Comparison of ENCODE assay signal across 9 cellular contexts in genomic region chr11:64760759-64761417, GRCh38. TPM values are rescaled to one million over a fixed set of nuclear protein-coding genes. Genes with fewer than 3 reads are reported as not detected.
DNase-seq lines count a peak whose midpoint lies in the region; ATAC-seq and TF ChIP-seq lines count a peak whose summit lies in the region.
"Had no signal": no experiment of that assay in that cellular context is flagged by ENCODE, and none has a peak within 500 bp of the region (broad histone marks: within the 10 kb centered on the region; RNA-seq: fewer than 3 reads in every experiment).

No MANE protein-coding gene starts in this region.

- peak overlapping the region; percentile 86 for H3K27ac Mint-ChIP-seq in activated CD8-positive, alpha-beta T cell treated with anti-CD3 and anti-CD28 coated beads, Interleukin-2, amount 10 ng/mL, durations not matched to agents 7 days and 5 days

- peaks cover 45% of the 10 kb centered on the region for H3K36me3 Mint-ChIP-seq in activated CD8-positive, alpha-beta T cell treated with anti-CD3 and anti-CD28 coated beads, Interleukin-2, amount 10 ng/mL, durations not matched to agents 7 days and 5 days (ENCODE audit: low read depth)

- no peaks in the 10 kb centered on the region for H3K9me3 ChIP-seq in thoracic aorta

- H3K27me3 Mint-ChIP-seq in activated CD8-positive, alpha-beta T cell treated with anti-CD3 and anti-CD28 coated beads, Interleukin-2, amount 10 ng/mL, durations not matched to agents 7 days and 5 days (ENCODE audit: low read depth) = no peaks in the 10 kb centered on the region

- POLR2A ChIA-PET in activated CD8-positive, alpha-beta T cell treated with anti-CD3 and anti-CD28 coated beads, Interleukin-2, amount 10 ng/mL, durations not matched to agents 7 days and 5 days (lab: Charles Lee) = interaction anchor here (0.9 to 2.2 kb wide), 5 partner anchors 9 to 18 kb away, joined by 4 to 23 read pairs (median 12); partner anchors contain the start of genes RASGRP2 and SF1

- peaks cover 65% of the 10 kb centered on the region for H3K4me1 Mint-ChIP-seq in activated CD8-positive, alpha-beta T cell treated with anti-CD3 and anti-CD28 coated beads, Interleukin-2, amount 10 ng/mL, durations not matched to agents 7 days and 5 days (ENCODE audit: low read depth)

- ATAC-seq in activated CD8-positive, alpha-beta T cell treated with anti-CD3 and anti-CD28 coated beads, Interleukin-2, amount 10 ng/mL, durations not matched to agents 7 days and 5 days = no peak
- no peak for ATAC-seq in thoracic aorta (ENCODE audit: insufficient number of reproducible peaks, low FRiP score, low read depth)

- no peaks in the 10 kb centered on the region for H3K27me3 ChIP-seq in thoracic aorta (replicated peaks; ENCODE audit: insufficient read depth)

- peak overlapping the region; percentile 59 to 83 for H3K27ac ChIP-seq in thoracic aorta

- H3K4me3 Mint-ChIP-seq in activated CD8-positive, alpha-beta T cell treated with anti-CD3 and anti-CD28 coated beads, Interleukin-2, amount 10 ng/mL, durations not matched to agents 7 days and 5 days = peak overlapping the region; percentile 63

- no peak overlapping the region for H3K4me3 ChIP-seq in thoracic aorta

- DNase-seq in activated T-cell treated with anti-CD3 and anti-CD28 coated beads, Interleukin-2, amount 50 U/mL, for 1 hour = peak; percentile 21
- no peak for DNase-seq in activated T-cell treated with anti-CD3 and anti-CD28 coated beads, Interleukin-2, amount 50 U/mL, for 48 hours
- DNase-seq in activated CD8-positive, alpha-beta T cell treated with anti-CD3 and anti-CD28 coated beads, Interleukin-2, amount 10 ng/mL, durations not matched to agents 7 days and 5 days = no peak
- peak; percentile 47 for DNase-seq in islet precursor cell
- no peak for DNase-seq in thoracic aorta (ENCODE audit: low spot score)
- no peak for DNase-seq in RKO (ENCODE audit: low spot score)
- DNase-seq in hippocampal formation (lab: John Stamatoyannopoulos, UW) = no peak
- DNase-seq in medulla oblongata (ENCODE audit: extremely low spot score) = no peak
- DNase-seq: NK-92 treated with Interleukin-12 subunit alpha and Interleukin-12 subunit beta, amount 100 ng/mL, for 24 hours had no signal

- CTCF ChIA-PET in activated CD8-positive, alpha-beta T cell treated with anti-CD3 and anti-CD28 coated beads, Interleukin-2, amount 10 ng/mL, durations not matched to agents 7 days and 5 days (lab: Charles Lee) = interaction anchor here (0.8 to 7.4 kb wide), 3 partner anchors 10 to 18 kb away, joined by 3 to 149 read pairs (median 4); partner anchors contain the start of genes RASGRP2 and SF1

- no peak for TF ChIP-seq CTCF in thoracic aorta (IDR thresholded peaks at IDR 0.05)

- no peaks in the 10 kb centered on the region for H3K9me3 Mint-ChIP-seq in activated CD8-positive, alpha-beta T cell treated with anti-CD3 and anti-CD28 coated beads, Interleukin-2, amount 10 ng/mL, durations not matched to agents 7 days and 5 days (ENCODE audit: insufficient read depth)

- H3K36me3 ChIP-seq in thoracic aorta = peaks cover 30% of the 10 kb centered on the region

- H3K4me1 ChIP-seq in thoracic aorta (ENCODE audit: control insufficient read depth in 1 of 2, low read depth in 2 of 2) = peaks cover 26 to 70% of the 10 kb centered on the region in 2 donors

RNA-seq across cellular contexts. Expression of gene PYGM, which starts 1.1 kb away (rescaled TPM):
- 1 to 10 TPM; 2.9 to 4.7 TPM for total RNA-seq in activated CD8-positive, alpha-beta T cell treated with anti-CD3 and anti-CD28 coated beads, Interleukin-2, amount 10 ng/mL, durations not matched to agents 7 days and 5 days
- 10 to 100 TPM; 12.2 to 13.4 TPM for total RNA-seq in thoracic aorta

RNA-seq across cellular contexts. Expression of gene RASGRP2, which starts 16.9 kb away (rescaled TPM):
- 100 to 1,000 TPM; 101 to 115 TPM for total RNA-seq in activated CD8-positive, alpha-beta T cell treated with anti-CD3 and anti-CD28 coated beads, Interleukin-2, amount 10 ng/mL, durations not matched to agents 7 days and 5 days
- total RNA-seq in thoracic aorta = 10 to 100 TPM; 78.4 to 89.1 TPM

RNA-seq across cellular contexts. Expression of gene SF1, which starts 17.5 kb away (rescaled TPM):
- 100 to 1,000 TPM; 421 to 423 TPM for total RNA-seq in activated CD8-positive, alpha-beta T cell treated with anti-CD3 and anti-CD28 coated beads, Interleukin-2, amount 10 ng/mL, durations not matched to agents 7 days and 5 days
- total RNA-seq in thoracic aorta = 100 to 1,000 TPM; 250 to 512 TPM

RNA-seq across cellular contexts. Expression of gene NRXN2, which starts 37.9 kb away (rescaled TPM):
- total RNA-seq in activated CD8-positive, alpha-beta T cell treated with anti-CD3 and anti-CD28 coated beads, Interleukin-2, amount 10 ng/mL, durations not matched to agents 7 days and 5 days = under 1 TPM; 0.13 to 0.34 TPM
- total RNA-seq in thoracic aorta = 10 to 100 TPM; 40.3 to 41.3 TPM

RNA-seq across cellular contexts. Expression of gene MAP4K2, which starts 42.1 kb away (rescaled TPM):
- 10 to 100 TPM; 84.2 to 90.2 TPM for total RNA-seq in activated CD8-positive, alpha-beta T cell treated with anti-CD3 and anti-CD28 coated beads, Interleukin-2, amount 10 ng/mL, durations not matched to agents 7 days and 5 days
- 10 to 100 TPM; 23.3 to 39.1 TPM for total RNA-seq in thoracic aorta

Comparison
In these comparisons a context has a peak if more than half of its experiments do, and no peak if none do; other contexts are left out.
1. DNase-seq: peak in activated T-cell treated with anti-CD3 and anti-CD28 coated beads, Interleukin-2, amount 50 U/mL, for 1 hour (single experiment) and islet precursor cell (single experiment); none in activated T-cell treated with anti-CD3 and anti-CD28 coated beads, Interleukin-2, amount 50 U/mL, for 48 hours (0 of 2), activated CD8-positive, alpha-beta T cell treated with anti-CD3 and anti-CD28 coated beads, Interleukin-2, amount 10 ng/mL, durations not matched to agents 7 days and 5 days (single experiment), thoracic aorta (single experiment), RKO (single experiment), hippocampal formation (0 of 2) and medulla oblongata (single experiment).